23 cellular contexts compared by ENCODE assay signal in the genomic region with DNA sequence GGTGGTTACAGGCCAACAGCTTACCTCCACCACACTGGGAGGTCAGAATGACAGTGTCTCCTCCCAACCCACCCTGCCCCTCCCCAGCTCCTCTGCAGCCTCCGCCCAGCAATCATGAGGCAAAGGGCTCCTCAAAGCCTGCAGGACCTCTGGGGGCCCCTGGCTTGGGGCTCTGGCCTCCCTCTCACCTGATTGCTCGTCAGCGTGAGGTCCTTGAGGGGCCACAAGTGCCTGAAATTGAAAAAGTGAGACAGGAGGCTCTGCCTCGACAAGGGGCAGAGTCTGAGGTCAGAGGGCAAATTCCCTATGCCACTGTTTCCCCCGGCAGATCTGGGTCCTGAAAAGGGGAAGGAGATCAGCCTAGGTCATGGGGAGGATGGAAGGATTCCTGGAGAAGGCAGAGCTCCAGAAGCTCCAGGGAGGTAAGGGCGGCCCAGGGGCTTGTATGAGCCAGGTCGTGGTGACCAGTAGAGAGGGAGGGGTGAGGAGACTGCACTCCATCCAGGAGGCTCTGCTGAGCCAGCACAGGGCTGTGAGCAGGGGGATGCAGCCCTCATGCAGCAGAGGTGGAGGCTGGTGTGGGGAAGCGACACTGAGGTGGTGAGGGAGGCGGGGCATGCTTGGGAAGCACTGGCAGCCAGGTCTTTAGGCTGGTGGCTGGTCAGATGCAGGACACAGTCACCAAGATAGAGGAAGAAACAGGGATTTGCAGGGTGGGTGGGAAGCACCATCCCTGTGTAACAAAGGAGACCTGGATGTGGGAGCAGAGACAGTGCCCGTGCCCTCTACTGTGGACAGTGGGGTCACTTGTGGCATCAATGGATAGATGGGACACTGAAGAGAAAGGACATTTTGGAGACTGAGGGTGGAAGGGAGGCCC. TPM values are rescaled to one million over a fixed set of nuclear protein-coding genes. Genes with fewer than 3 reads are reported as not detected.
A peak's percentile ranks its signal among the peaks of the same experiment; 100 is the strongest.
DNase-seq lines count a peak whose midpoint lies in the region; ATAC-seq and TF ChIP-seq lines count a peak whose summit lies in the region.
"Had no signal": no experiment of that assay in that cellular context is flagged by ENCODE, and none has a peak within 500 bp of the region (broad histone marks: within the 10 kb centered on the region; RNA-seq: fewer than 3 reads in every experiment).

No MANE protein-coding gene starts in this region.

- no peak overlapping the region for H2BK120ac ChIP-seq in IMR-90 (ENCODE audit: low read depth, low read length)

- in situ Hi-C loops in IMR-90 (cut with MboI; ENCODE audit: low sequenced_read_pairs) = no loop called here

- H2AFZ ChIP-seq in IMR-90 (replicated peaks; ENCODE audit: low read length, poor library complexity) = no peak overlapping the region
- H2AFZ ChIP-seq: GM23248, hepatocyte had no signal

- intact Hi-C loops in IMR-90 (cut with micrococcal nuclease) = no loop called here
- intact Hi-C loops in left cardiac atrium (cut with DNase I) = no loop called here
- intact Hi-C loops in ovary (cut with DNase I) = no loop called here

- H3K18ac ChIP-seq in IMR-90 (ENCODE audit: low read depth, low read length) = no peak overlapping the region

- WGBS in IMR-90 (ENCODE audit: extremely low coverage in 2 of 2, insufficient read length in 1 of 2), 2 experiments = 58% methylated on average over 5 of the region's 10 CpGs; no CpG with 5 or more reads in 1 of the 2 experiments
- WGBS in ovary, 3 donors = 72 to 75% (median 73%) methylated on average over 10 of the region's 10 CpGs

- no peak overlapping the region for H4K91ac ChIP-seq in IMR-90 (ENCODE audit: insufficient read depth, low read depth, low read length)

- no peaks in the 10 kb centered on the region for H3K36me3 Mint-ChIP-seq in activated CD4-positive, alpha-beta memory T cell treated with anti-CD3 and anti-CD28 coated beads, Interleukin-2, amount 10 ng/mL, durations not matched to agents 7 days and 5 days (ENCODE audit: low read depth)

- no peaks in the 10 kb centered on the region for H3K9me3 ChIP-seq in IMR-90 (ENCODE audit: control insufficient read depth, insufficient read depth, low read length)
- no peaks in the 10 kb centered on the region for H3K9me3 ChIP-seq in ovary
- H3K9me3 ChIP-seq: BLaER1, thyroid gland had no signal

- TF ChIP-seq POLR2A in IMR-90 (IDR thresholded peaks at IDR 0.05; ENCODE audit: low read depth, low read length) (no peak), ovary (IDR thresholded peaks at IDR 0.05) (no peak)

- no peaks in the 10 kb centered on the region for H4K20me1 ChIP-seq in IMR-90 (ENCODE audit: insufficient read depth, low read length)
- H4K20me1 ChIP-seq: BLaER1 had no signal

- CTCF ChIA-PET in IMR-90 (lab: Yijun Ruan, JAX) = interaction anchor here (1.4 kb wide), 1 partner anchor 44 kb away, joined by 3 read pairs; no protein-coding TSS in a partner anchor
- CTCF ChIA-PET in activated CD4-positive, alpha-beta memory T cell treated with anti-CD3 and anti-CD28 coated beads, Interleukin-2, amount 10 ng/mL, durations not matched to agents 7 days and 5 days (lab: Charles Lee) = interaction anchor here (1.0 to 2.2 kb wide), 2 partner anchors 18 to 185 kb away, joined by 3 to 6 read pairs; no protein-coding TSS in a partner anchor

- no peak overlapping the region for H3K4me3 Mint-ChIP-seq in activated CD4-positive, alpha-beta memory T cell treated with anti-CD3 and anti-CD28 coated beads, Interleukin-2, amount 10 ng/mL, durations not matched to agents 7 days and 5 days
- H3K4me3 Mint-ChIP-seq: activated naive CD4-positive, alpha-beta T cell treated with anti-CD3 and anti-CD28 coated beads, Interleukin-2, amount 50 U/mL, for 24 hours; nephron progenitor cell had no signal

- no peak for TF ChIP-seq EP300 in ovary (IDR thresholded peaks at IDR 0.05)

- no peak overlapping the region for H2AK5ac ChIP-seq in IMR-90 (ENCODE audit: low read depth, low read length)

- no peak overlapping the region for H3K14ac ChIP-seq in IMR-90 (replicated peaks; ENCODE audit: low read depth, low read length)

- no peak for ATAC-seq in activated CD4-positive, CD25-positive, alpha-beta regulatory T cell treated with anti-CD3 and anti-CD28 coated beads, Interleukin-2, amount 50 U/mL, for 24 hours
- ATAC-seq in IMR-90 (ENCODE audit: low read depth) = no peak
- ATAC-seq in left cardiac atrium = no peak
- ATAC-seq in GM19463 (IDR thresholded peaks at IDR 0.05; ENCODE audit: unreplicated experiment) = no peak

- no peak overlapping the region for H3K9ac ChIP-seq in IMR-90 (ENCODE audit: low read depth, low read length)
- H3K9ac ChIP-seq: BLaER1, GM23248 had no signal

- H3K23ac ChIP-seq in IMR-90 (ENCODE audit: low read depth, low read length) = no peak overlapping the region

- no peak for TF ChIP-seq RAD21 in IMR-90 (IDR thresholded peaks at IDR 0.05; ENCODE audit: low read length)

- no peak overlapping the region for H4K8ac ChIP-seq in IMR-90 (ENCODE audit: low read depth in 2 of 2, low read length in 2 of 2)

- no peaks in the 10 kb centered on the region for H3K9me1 ChIP-seq in IMR-90 (ENCODE audit: insufficient read depth, low read length)

- no peak overlapping the region for H3K4me2 ChIP-seq in IMR-90 (ENCODE audit: low read depth, low read length)
- H3K4me2 ChIP-seq: BLaER1, hepatocyte had no signal

- H3K4me3 ChIP-seq in IMR-90 (ENCODE audit: insufficient read depth, low read depth, low read length) = no peak overlapping the region
- H3K4me3 ChIP-seq in ovary = no peak overlapping the region
- H3K4me3 ChIP-seq: BLaER1, GM23248, hepatocyte, thyroid gland had no signal

- H3K4me1 Mint-ChIP-seq in activated CD4-positive, alpha-beta memory T cell treated with anti-CD3 and anti-CD28 coated beads, Interleukin-2, amount 10 ng/mL, durations not matched to agents 7 days and 5 days = no peaks in the 10 kb centered on the region
- H3K4me1 Mint-ChIP-seq: activated naive CD4-positive, alpha-beta T cell treated with anti-CD3 and anti-CD28 coated beads, Interleukin-2, amount 50 U/mL, for 24 hours had no signal

- H2BK5ac ChIP-seq in IMR-90 (ENCODE audit: low read depth, low read length, poor library complexity, severe bottlenecking) = no peak overlapping the region

- H3K36me3 ChIP-seq in IMR-90 (ENCODE audit: control insufficient read depth, insufficient read depth, low read length) (peaks cover 5% of the 10 kb centered on the region; the same call in 1 of the 2 replicates), ovary (no peaks in the 10 kb centered on the region)
- H3K36me3 ChIP-seq: BLaER1, brain microvascular endothelial cell had no signal

- POLR2A ChIA-PET in IMR-90 (lab: Charles Lee; ENCODE audit: unreplicated experiment) = no interaction called here
- POLR2A ChIA-PET in activated CD4-positive, alpha-beta memory T cell treated with anti-CD3 and anti-CD28 coated beads, Interleukin-2, amount 10 ng/mL, durations not matched to agents 7 days and 5 days (lab: Charles Lee) = no interaction called here

- no peak overlapping the region for H3K4ac ChIP-seq in IMR-90 (ENCODE audit: low read depth, low read length)

- no peak overlapping the region for H3K27ac ChIP-seq in IMR-90 (ENCODE audit: insufficient read depth, low read length)
- H3K27ac ChIP-seq in ovary = no peak overlapping the region
- H3K27ac ChIP-seq: 22Rv1, BLaER1, brain microvascular endothelial cell, GM23248, hepatocyte, thyroid gland had no signal

- H3K9me3 Mint-ChIP-seq in activated CD4-positive, alpha-beta memory T cell treated with anti-CD3 and anti-CD28 coated beads, Interleukin-2, amount 10 ng/mL, durations not matched to agents 7 days and 5 days = no peaks in the 10 kb centered on the region
- H3K9me3 Mint-ChIP-seq: activated naive CD4-positive, alpha-beta T cell treated with anti-CD3 and anti-CD28 coated beads, Interleukin-2, amount 50 U/mL, for 24 hours; nephron progenitor cell had no signal

- H3K79me1 ChIP-seq in IMR-90 (ENCODE audit: low read depth in 1 of 2, low read length in 2 of 2) = no peaks in the 10 kb centered on the region

- no peak overlapping the region for H2BK20ac ChIP-seq in IMR-90 (ENCODE audit: low read depth, low read length)

- H4K5ac ChIP-seq in IMR-90 (ENCODE audit: low read depth, low read length) = no peak overlapping the region

- H2BK15ac ChIP-seq in IMR-90 (ENCODE audit: low read depth, low read length) = no peak overlapping the region

- BruUV-seq in IMR-90 (replicated peaks; lab: Mats Ljungman, UMichigan) = no TSS peak

- H3K27me3 Mint-ChIP-seq in activated CD4-positive, alpha-beta memory T cell treated with anti-CD3 and anti-CD28 coated beads, Interleukin-2, amount 10 ng/mL, durations not matched to agents 7 days and 5 days = no peaks in the 10 kb centered on the region
- H3K27me3 Mint-ChIP-seq: activated naive CD4-positive, alpha-beta T cell treated with anti-CD3 and anti-CD28 coated beads, Interleukin-2, amount 50 U/mL, for 24 hours had no signal

- H3K56ac ChIP-seq in IMR-90 (ENCODE audit: extremely low read depth, insufficient read depth, low read length) = no peak overlapping the region

- H3K4me1 ChIP-seq in IMR-90 (ENCODE audit: control insufficient read depth, insufficient read depth, low read length) (peaks cover 2% of the 10 kb centered on the region; the same call in 1 of the 2 replicates), ovary (ENCODE audit: insufficient read depth) (no peaks in the 10 kb centered on the region)

- peak overlapping the region; percentile 25 for H2AK9ac ChIP-seq in IMR-90 (replicated peaks; ENCODE audit: low read depth, low read length, poor library complexity)

- H3K27me3 ChIP-seq in IMR-90 (ENCODE audit: control insufficient read depth, insufficient read depth, low read length) (no peaks in the 10 kb centered on the region), ovary (no peaks in the 10 kb centered on the region)
- H3K27me3 ChIP-seq: BLaER1, brain microvascular endothelial cell, hepatocyte, thyroid gland had no signal

- dilution Hi-C loops in IMR-90 (cut with HindIII; ENCODE audit: low sequenced_read_pairs, unreplicated experiment) = no loop called here

- no peak overlapping the region for H3K27ac Mint-ChIP-seq in activated CD4-positive, alpha-beta memory T cell treated with anti-CD3 and anti-CD28 coated beads, Interleukin-2, amount 10 ng/mL, durations not matched to agents 7 days and 5 days
- H3K27ac Mint-ChIP-seq: activated naive CD4-positive, alpha-beta T cell treated with anti-CD3 and anti-CD28 coated beads, Interleukin-2, amount 50 U/mL, for 24 hours; nephron progenitor cell had no signal

- TF ChIP-seq CTCF in IMR-90 (conservative IDR thresholded peaks at IDR 0.05; ENCODE audit: low read depth, low read length) (no peak), ovary (IDR thresholded peaks at IDR 0.05) (no peak)

- peak; percentile 24 for DNase-seq in activated CD4-positive, CD25-positive, alpha-beta regulatory T cell treated with anti-CD3 and anti-CD28 coated beads, Interleukin-2, amount 50 U/mL, for 72 hours
- DNase-seq in IMR-90 (no peak), left cardiac atrium (peak; percentile 9), ovary (peak in 4 of 5 donors; percentile 4 to 25 (median 8))
- DNase-seq in activated CD8-positive, alpha-beta memory T cell treated with anti-CD3 and anti-CD28 coated beads for 24 hours = no peak
- no peak for DNase-seq in activated CD4-positive, alpha-beta memory T cell treated with anti-CD3 and anti-CD28 coated beads, Interleukin-2, amount 10 ng/mL, durations not matched to agents 7 days and 5 days
- DNase-seq: activated CD4-positive, alpha-beta T cell treated with anti-CD3 and anti-CD28 coated beads, Interleukin-2, amount 50 U/mL, for 1 hour; brain microvascular endothelial cell; GM23248; NCI-H1092 treated with DMSO at 0.1 percent for 48 hours; NCI-H2081 treated with DMSO at 0.1 percent for 48 hours; SW 1271; thyroid gland had no signal

RNA-seq across cellular contexts. Expression of a gene that starts 20.1 kb away (rescaled TPM):
- 1.4 and 2.2 TPM in 2 replicates for total RNA-seq in IMR-90 (2012; rRNA removed)
- polyA plus RNA-seq in IMR-90 (2012; rRNA removed) = 4.6 and 4.8 TPM in 2 replicates
- polyA plus RNA-seq in IMR-90 (2012; cell fraction: cytosol; rRNA removed) = 0.56 and 1.5 TPM in 2 replicates
- 25.7 and 43.0 TPM in 2 replicates for polyA plus RNA-seq in IMR-90 (2012; cell fraction: nucleus; rRNA removed; ENCODE audit: low replicate concordance)
- total RNA-seq in left cardiac atrium = 10 to 100 TPM; 17.3 to 23.8 TPM
- total RNA-seq in ovary = 10 to 100 TPM in 1 of 7 donors, 1 to 10 TPM in 6; 5.7 to 13.2 (median 6.8) TPM
- 1 to 10 TPM; 3.3 to 4.9 TPM for polyA plus RNA-seq in ovary
- 1 to 10 TPM; 6.9 to 7.4 TPM for total RNA-seq in activated CD4-positive, alpha-beta memory T cell treated with anti-CD3 and anti-CD28 coated beads, Interleukin-2, amount 10 ng/mL, durations not matched to agents 7 days and 5 days

RNA-seq across cellular contexts. Expression of a gene that starts 27.8 kb away (rescaled TPM):
- total RNA-seq in IMR-90 (2012; rRNA removed) (not detected in 2 replicates), left cardiac atrium (under 1 TPM; 0.44 to 0.91 TPM), ovary (1 to 10 TPM in 3 of 7 donors, under 1 TPM in 3, not detected in 1; 0.50 to 2.4 (median 1.0) TPM)
- polyA plus RNA-seq in IMR-90 (2012; rRNA removed) (0.10 and 0.12 TPM in 2 replicates), ovary (1 to 10 TPM in 1 of 2 donors, under 1 TPM in 1; 0.40 to 1.3 TPM)
- polyA plus RNA-seq in IMR-90 (2012; cell fraction: cytosol; rRNA removed) = 0.11 TPM in 1 of 2 replicates, not detected in the other
- polyA plus RNA-seq in IMR-90 (2012; cell fraction: nucleus; rRNA removed; ENCODE audit: low replicate concordance) = 0.08 TPM in 2 replicates
- under 1 TPM; 0.20 to 0.63 TPM for total RNA-seq in activated CD4-positive, alpha-beta memory T cell treated with anti-CD3 and anti-CD28 coated beads, Interleukin-2, amount 10 ng/mL, durations not matched to agents 7 days and 5 days
- total RNA-seq: LHCN-M2 had no signal
- polyA plus RNA-seq: GM23248 had no signal

RNA-seq across cellular contexts. Expression of a gene that starts 44.3 kb away (rescaled TPM):
- not detected in 2 replicates for total RNA-seq in IMR-90 (2012; rRNA removed)
- not detected in 2 replicates for polyA plus RNA-seq in IMR-90 (2012; rRNA removed)
- not detected in 2 replicates for polyA plus RNA-seq in IMR-90 (2012; cell fraction: cytosol; rRNA removed)
- polyA plus RNA-seq in IMR-90 (2012; cell fraction: nucleus; rRNA removed; ENCODE audit: low replicate concordance) = 0.09 TPM in 1 of 2 replicates, not detected in the other
- not detected for total RNA-seq in left cardiac atrium
- total RNA-seq in ovary = under 1 TPM; 0.12 to 0.69 (median 0.35) TPM
- polyA plus RNA-seq in ovary = under 1 TPM in 1 of 2 donors, not detected in 1; 0.23 TPM
- not detected for total RNA-seq in activated CD4-positive, alpha-beta memory T cell treated with anti-CD3 and anti-CD28 coated beads, Interleukin-2, amount 10 ng/mL, durations not matched to agents 7 days and 5 days
- total RNA-seq: GM23248, LHCN-M2, NCI-H460, renal cortical epithelial cell had no signal
- polyA plus RNA-seq: GM23248 had no signal

Comparison
In these comparisons a context has a peak if more than half of its experiments do, and no peak if none do; other contexts are left out.
1. DNase-seq: peak in activated CD4-positive, CD25-positive, alpha-beta regulatory T cell treated with anti-CD3 and anti-CD28 coated beads, Interleukin-2, amount 50 U/mL, for 72 hours (single experiment), left cardiac atrium (single experiment) and ovary (4 of 5); none in IMR-90 (single experiment), activated CD8-positive, alpha-beta memory T cell treated with anti-CD3 and anti-CD28 coated beads for 24 hours (single experiment) and activated CD4-positive, alpha-beta memory T cell treated with anti-CD3 and anti-CD28 coated beads, Interleukin-2, amount 10 ng/mL, durations not matched to agents 7 days and 5 days (single experiment).